ENCODE assay signal across 11 cellular contexts in genomic region chr20:1567392-1568165, GRCh38. TPM values are rescaled to one million over a fixed set of nuclear protein-coding genes. Genes with fewer than 3 reads are reported as not detected.
DNase-seq lines count a peak whose midpoint lies in the region; FAIRE-seq and TF ChIP-seq lines count a peak whose summit lies in the region.
"Had no signal": no experiment of that assay in that cellular context is flagged by ENCODE, and none has a peak within 500 bp of the region (broad histone marks: within the 10 kb centered on the region; RNA-seq: fewer than 3 reads in every experiment).

No MANE protein-coding gene starts in this region.

- H4K20me1 ChIP-seq in endothelial cell of umbilical vein (replicated peaks; ENCODE audit: control insufficient read depth, extremely low read depth, insufficient read depth, low read length) = no peaks in the 10 kb centered on the region

- no peaks in the 10 kb centered on the region for H3K27me3 ChIP-seq in endothelial cell of umbilical vein (ENCODE audit: control insufficient read depth in 2 of 2, insufficient read depth in 2 of 2, low read length in 2 of 2)
- no peaks in the 10 kb centered on the region for H3K27me3 ChIP-seq in adrenal gland

- H3K27me3 Mint-ChIP-seq in osteocyte (ENCODE audit: unreplicated experiment) = no peaks in the 10 kb centered on the region

- TF ChIP-seq CTCF in endothelial cell of umbilical vein (IDR thresholded peaks at IDR 0.05; ENCODE audit: extremely low read depth in 1 of 2, insufficient read depth in 1 of 2, low read depth in 1 of 2, low read length in 2 of 2) (no peak), adrenal gland (IDR thresholded peaks at IDR 0.05) (no peak), osteocyte (IDR thresholded peaks at IDR 0.05) (no peak)

- H3K4me3 Mint-ChIP-seq in osteocyte (ENCODE audit: unreplicated experiment) = no peak overlapping the region

- no peaks in the 10 kb centered on the region for H3K9me1 ChIP-seq in endothelial cell of umbilical vein (replicated peaks; ENCODE audit: control insufficient read depth, extremely low read depth, insufficient read depth, low read length)

- peak; percentile 37 for TF ChIP-seq POLR2A in endothelial cell of umbilical vein (IDR thresholded peaks at IDR 0.05; ENCODE audit: low read depth, low read length)
- TF ChIP-seq POLR2A in adrenal gland (IDR thresholded peaks at IDR 0.05) = no peak

- no TSS peak for BruUV-seq in endothelial cell of umbilical vein (replicated peaks; lab: Mats Ljungman, UMichigan)

- H3K9me3 ChIP-seq in endothelial cell of umbilical vein (replicated peaks; ENCODE audit: control insufficient read depth, insufficient read depth, low read length) (no peaks in the 10 kb centered on the region), adrenal gland (replicated peaks in 1 of 3) (no peaks in the 10 kb centered on the region)
- H3K9me3 ChIP-seq: heart left ventricle had no signal

- no peak overlapping the region for H3K4me3 ChIP-seq in endothelial cell of umbilical vein (replicated peaks in 1 of 3; ENCODE audit: insufficient read depth in 1 of 3, low read depth in 1 of 3, low read length in 3 of 3)
- no peak overlapping the region for H3K4me3 ChIP-seq in adrenal gland
- H3K4me3 ChIP-seq: heart left ventricle had no signal

- no peaks in the 10 kb centered on the region for H3K36me3 Mint-ChIP-seq in osteocyte (ENCODE audit: unreplicated experiment)

- peak overlapping the region; percentile 13 for H3K9ac ChIP-seq in endothelial cell of umbilical vein (replicated peaks; ENCODE audit: extremely low read depth, insufficient read depth, low read length)

- no peak overlapping the region for H3K27ac Mint-ChIP-seq in osteocyte (ENCODE audit: unreplicated experiment)

- H3K36me3 ChIP-seq in endothelial cell of umbilical vein (ENCODE audit: control insufficient read depth in 2 of 2, extremely low read depth in 1 of 2, insufficient read depth in 2 of 2, low read length in 2 of 2) (no peaks in the 10 kb centered on the region), adrenal gland (replicated peaks in 1 of 2) (no peaks in the 10 kb centered on the region)
- H3K36me3 ChIP-seq: heart left ventricle had no signal

- intact Hi-C loops in endothelial cell of umbilical vein (cut with micrococcal nuclease) = loop anchor here (1.0 kb wide), 1 partner anchor 50 kb away; no protein-coding TSS in a partner anchor
- intact Hi-C loops in adrenal gland (cut with DNase I) = no loop called here

- 71 to 75% (median 71%) methylated on average over 6 of the region's 6 CpGs for WGBS in adrenal gland, 4 donors

- no peaks in the 10 kb centered on the region for H3K4me1 Mint-ChIP-seq in osteocyte (ENCODE audit: unreplicated experiment)

- no peaks in the 10 kb centered on the region for H3K79me2 ChIP-seq in endothelial cell of umbilical vein (ENCODE audit: control insufficient read depth, insufficient read depth, low read length)

- H3K4me1 ChIP-seq in endothelial cell of umbilical vein (ENCODE audit: control insufficient read depth, extremely low read depth, insufficient read depth, low read length) (peaks cover 37% of the 10 kb centered on the region), adrenal gland (replicated peaks in 1 of 2) (no peaks in the 10 kb centered on the region)

- POLR2A ChIA-PET in endothelial cell of umbilical vein (lab: Charles Lee) = interaction anchor here (0.6 kb wide), 1 partner anchor 82 kb away, joined by 6 read pairs; no protein-coding TSS in a partner anchor

- DNase-seq in GM04503 (ENCODE audit: low read depth) (peak; percentile 32), NOMO-1 (lab: John Stamatoyannopoulos, UW; ENCODE audit: unreplicated experiment in 2 of 2) (peak; percentile 20 to 70), endothelial cell of umbilical vein (ENCODE audit: low read depth, low spot score) (peak; percentile 91), pulmonary artery endothelial cell (ENCODE audit: low read depth, low spot score) (peak; percentile 58), adrenal gland (no peak), osteocyte (ENCODE audit: extremely low spot score, unreplicated experiment) (no peak), NCI-H1436 treated with DMSO at 0.1 percent for 48 hours (lab: John Stamatoyannopoulos, UW) (no peak)
- no peak for DNase-seq in stimulated activated CD4-positive, alpha-beta T cell treated with anti-CD3 and anti-CD28 coated beads, Interleukin-12 subunit alpha, Interleukin-12 subunit beta, amount 100 ng/mL, for 4 hours
- DNase-seq: heart left ventricle; NCI-H510A; stimulated activated CD4-positive, alpha-beta T cell treated with anti-CD3 and anti-CD28 coated beads, Interleukin-2, amount 100 ng/mL, for 24 hours had no signal

- no peaks in the 10 kb centered on the region for H3K9me3 Mint-ChIP-seq in osteocyte (ENCODE audit: unreplicated experiment)

- FAIRE-seq in endothelial cell of umbilical vein (lab: Jason Lieb, UNC) = peak; percentile 97

- dilution Hi-C loops in endothelial cell of umbilical vein (cut with MboI; ENCODE audit: extremely low pct_ligation_motif_present, low sequenced_read_pairs) = no loop called here

- no peak overlapping the region for H2AFZ ChIP-seq in endothelial cell of umbilical vein (ENCODE audit: low read depth, low read length)

- H3K4me2 ChIP-seq in endothelial cell of umbilical vein (ENCODE audit: insufficient read depth, low read length) = peak overlapping the region; percentile 7

- H3K27ac ChIP-seq in endothelial cell of umbilical vein (ENCODE audit: insufficient read depth, low read depth, low read length) (peak overlapping the region; percentile 58), adrenal gland (no peak overlapping the region)

- CTCF ChIA-PET in endothelial cell of umbilical vein (lab: Charles Lee) = interaction anchor here (1.0 to 1.5 kb wide), 4 partner anchors 10 to 209 kb away, joined by 3 to 9 read pairs (median 4); partner anchors contain the start of gene SIRPD

TF ChIP-seq in endothelial cell of umbilical vein, 7 proteins besides CTCF, POLR2A, EP300 and RAD21:
- TF ChIP-seq MYC (IDR thresholded peaks at IDR 0.05; ENCODE audit: low read depth, low read length) (no peak), FOS (IDR thresholded peaks at IDR 0.05; ENCODE audit: borderline replicate concordance, insufficient read depth, low read length) (peak; percentile 95), EZH2 (IDR thresholded peaks at IDR 0.05; ENCODE audit: borderline replicate concordance, low read depth, low read length, severe bottlenecking) (no peak), MAX (IDR thresholded peaks at IDR 0.05; ENCODE audit: insufficient read depth, insufficient read length) (no peak), JUN (IDR thresholded peaks at IDR 0.05; ENCODE audit: borderline replicate concordance, insufficient read depth, insufficient read length, low read depth) (peak; percentile 78), POLR2AphosphoS5 (IDR thresholded peaks at IDR 0.05; ENCODE audit: insufficient read depth, low read depth, low read length) (peak; percentile 81), GATA2 (IDR thresholded peaks at IDR 0.05; ENCODE audit: insufficient read depth, insufficient read length, low read depth, low read length) (peak; percentile 97)

RNA-seq across cellular contexts. Expression of gene SIRPD, which starts 10.1 kb away (rescaled TPM):
- total RNA-seq in endothelial cell of umbilical vein = not detected in 2 replicates
- polyA plus RNA-seq in endothelial cell of umbilical vein = not detected in 2 replicates
- not detected in 2 replicates for polyA plus RNA-seq in endothelial cell of umbilical vein (2011; cell fraction: cytosol; rRNA removed)
- polyA plus RNA-seq in endothelial cell of umbilical vein (2011; cell fraction: nucleus; rRNA removed) = not detected in 2 replicates
- polyA plus RNA-seq in endothelial cell of umbilical vein (2012) = not detected in 2 replicates
- not detected in 2 replicates for polyA minus RNA-seq in endothelial cell of umbilical vein
- polyA minus RNA-seq in endothelial cell of umbilical vein (2011; cell fraction: cytosol; rRNA and poly(A)+ RNA removed) = not detected
- not detected in 2 replicates for polyA minus RNA-seq in endothelial cell of umbilical vein (2011; cell fraction: nucleus; rRNA and poly(A)+ RNA removed)
- not detected in 2 replicates for total RNA-seq in pulmonary artery endothelial cell
- 1 to 10 TPM in 1 of 8 donors, under 1 TPM in 1, not detected in 6; 0.43 to 3.3 TPM for total RNA-seq in adrenal gland
- polyA plus RNA-seq in adrenal gland = 1 to 10 TPM in 1 of 3 donors, not detected in 2; 1.5 TPM
- total RNA-seq in osteocyte = not detected in 2 replicates
- polyA plus RNA-seq: heart left ventricle had no signal

RNA-seq across cellular contexts. Expression of gene SIRPB1, which starts 52.2 kb away (rescaled TPM):
- 6.5 and 9.5 TPM in 2 replicates for total RNA-seq in endothelial cell of umbilical vein
- polyA plus RNA-seq in endothelial cell of umbilical vein = 0.10 and 0.18 TPM in 2 replicates
- polyA plus RNA-seq in endothelial cell of umbilical vein (2011; cell fraction: cytosol; rRNA removed) = 0.10 and 0.28 TPM in 2 replicates
- 0.18 and 0.21 TPM in 2 replicates for polyA plus RNA-seq in endothelial cell of umbilical vein (2011; cell fraction: nucleus; rRNA removed)
- polyA plus RNA-seq in endothelial cell of umbilical vein (2012) = 1.9 and 2.0 TPM in 2 replicates
- polyA minus RNA-seq in endothelial cell of umbilical vein = not detected in 2 replicates
- polyA minus RNA-seq in endothelial cell of umbilical vein (2011; cell fraction: cytosol; rRNA and poly(A)+ RNA removed) = not detected
- not detected in 2 replicates for polyA minus RNA-seq in endothelial cell of umbilical vein (2011; cell fraction: nucleus; rRNA and poly(A)+ RNA removed)
- 0.73 TPM in 1 of 2 replicates, not detected in the other for total RNA-seq in pulmonary artery endothelial cell
- total RNA-seq in adrenal gland = 10 to 100 TPM in 1 of 8 donors, 1 to 10 TPM in 6, under 1 TPM in 1; 0.49 to 15.1 (median 5.6) TPM
- 1 to 10 TPM in 2 of 3 donors, under 1 TPM in 1; 0.51 to 4.0 (median 3.7) TPM for polyA plus RNA-seq in adrenal gland
- total RNA-seq in osteocyte = 1.1 TPM in 2 replicates

Comparison
In these comparisons a context has a peak if more than half of its experiments do, and no peak if none do; other contexts are left out.
1. DNase-seq: peak in GM04503 (single experiment), NOMO-1 (2 of 2), endothelial cell of umbilical vein (single experiment) and pulmonary artery endothelial cell (single experiment); none in adrenal gland (0 of 7), osteocyte (single experiment), stimulated activated CD4-positive, alpha-beta T cell treated with anti-CD3 and anti-CD28 coated beads, Interleukin-12 subunit alpha, Interleukin-12 subunit beta, amount 100 ng/mL, for 4 hours (single experiment) and NCI-H1436 treated with DMSO at 0.1 percent for 48 hours (single experiment).